Comparison of ENCODE assay signal across 17 cellular contexts in the genomic region with DNA sequence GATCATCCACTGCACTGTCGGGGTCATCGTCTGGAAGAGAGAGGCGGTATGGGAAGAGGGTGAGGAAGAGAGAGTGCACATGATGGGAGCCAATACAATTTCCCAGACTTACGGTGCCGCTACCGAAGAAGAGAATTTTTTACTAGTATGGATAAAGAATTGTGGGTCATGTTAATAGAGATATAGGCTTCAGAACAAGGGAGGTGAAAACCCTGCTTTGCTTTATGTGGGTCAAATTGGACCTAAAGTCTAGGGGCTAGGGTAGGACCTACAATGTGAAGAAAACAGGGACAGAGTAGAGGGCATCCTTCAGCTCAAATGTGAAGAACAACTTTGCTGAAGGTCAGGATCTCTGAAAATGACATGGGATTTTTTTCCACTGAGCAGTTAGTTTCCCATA. TPM values are rescaled to one million over a fixed set of nuclear protein-coding genes. Genes with fewer than 3 reads are reported as not detected.
"Had no signal": no experiment of that assay in that cellular context is flagged by ENCODE, and none has a peak within 500 bp of the region (broad histone marks: within the 10 kb centered on the region; RNA-seq: fewer than 3 reads in every experiment).

No MANE protein-coding gene starts in this region.

- DNase-seq: effector memory CD8-positive, alpha-beta T cell; gastrocnemius medialis; heart right ventricle; hypothalamus; kidney glomerular epithelial cell; natural killer cell; occipital lobe; sigmoid colon; stimulated activated naive CD4-positive, alpha-beta T cell; stomach; thyroid gland had no signal

- H3K9ac ChIP-seq: parathyroid adenoma had no signal

- H3K27ac ChIP-seq: epithelial cell of prostate, parathyroid adenoma had no signal

- H3K9me3 ChIP-seq: gastrocnemius medialis, mucosa of descending colon, thyroid gland had no signal

- FAIRE-seq: islet of Langerhans had no signal

- H3K4me3 ChIP-seq: esophagus muscularis mucosa, gastrocnemius medialis, heart right ventricle, mucosa of descending colon, sigmoid colon, skin epidermis, stomach, thyroid gland had no signal

- H2AFZ ChIP-seq: parathyroid adenoma had no signal

- H3K27me3 ChIP-seq: sigmoid colon, thyroid gland had no signal

- H3K36me3 ChIP-seq: esophagus muscularis mucosa, gastrocnemius medialis, heart right ventricle, sigmoid colon, stomach, thyroid gland had no signal

- ATAC-seq: effector memory CD8-positive, alpha-beta T cell; gastrocnemius medialis; heart right ventricle; mucosa of descending colon; natural killer cell had no signal

- H3K4me1 ChIP-seq: gastrocnemius medialis, heart right ventricle, parathyroid adenoma, sigmoid colon, stomach, thyroid gland had no signal

RNA-seq across cellular contexts. Expression of a gene that starts 29.9 kb away (rescaled TPM):
- total RNA-seq: gastrocnemius medialis, natural killer cell had no signal
